Comparison of ENCODE assay signal across 8 cellular contexts in genomic region chr9:115117999-115118470, GRCh38. TPM values are rescaled to one million over a fixed set of nuclear protein-coding genes. Genes with fewer than 3 reads are reported as not detected.
A peak's percentile ranks its signal among the peaks of the same experiment; 100 is the strongest.
DNase-seq lines count a peak whose midpoint lies in the region; ATAC-seq and TF ChIP-seq lines count a peak whose summit lies in the region.

Gene TNC, minus strand, starts transcription at chr9:115118157. Its CDS starts 27,139 bp downstream, at chr9:115091018.

- H3K9me3 Mint-ChIP-seq in activated T-cell treated with anti-CD3 and anti-CD28 coated beads, Interleukin-2, amount 50 U/mL, for 4 hours, result no peaks in the 10 kb centered on the region

- peak; percentile 36 for DNase-seq in HEK293T (ENCODE audit: extremely low spot score)
- peak; percentile 96 to 98 for DNase-seq in SJCRH30
- peak; percentile 52 for DNase-seq in foreskin melanocyte
- peak in 34 of 56 donors; percentile 2 to 76 (median 27) for DNase-seq in nucleus accumbens (lab: John Stamatoyannopoulos, UW)
- no peak for DNase-seq in activated CD4-positive, alpha-beta T cell treated with anti-CD3 and anti-CD28 coated beads for 1 hour
- no peak for DNase-seq in activated T-cell treated with anti-CD3 and anti-CD28 coated beads, Interleukin-2, amount 50 U/mL, for 4 hours
- DNase-seq in effector memory CD4-positive, alpha-beta T cell, result no peak

- peaks cover 8% of the 10 kb centered on the region for H3K4me1 Mint-ChIP-seq in activated T-cell treated with anti-CD3 and anti-CD28 coated beads, Interleukin-2, amount 50 U/mL, for 4 hours (ENCODE audit: low read depth)

- peaks cover 60% of the 10 kb centered on the region for H3K27me3 Mint-ChIP-seq in activated T-cell treated with anti-CD3 and anti-CD28 coated beads, Interleukin-2, amount 50 U/mL, for 4 hours (ENCODE audit: low read depth)

- POLR2A ChIA-PET in HEK293T (lab: Yijun Ruan, JAX), result interaction anchor here (0.6 to 1.3 kb wide), 7 partner anchors 9 to 175 kb away, joined by 3 to 5 read pairs (median 4); no protein-coding TSS in a partner anchor

- no peaks in the 10 kb centered on the region for H3K27me3 ChIP-seq in SJCRH30
- peaks cover 6% of the 10 kb centered on the region for H3K27me3 ChIP-seq in effector memory CD4-positive, alpha-beta T cell (replicated peaks; ENCODE audit: control insufficient read depth, insufficient read depth, low read length, poor library complexity, severe bottlenecking)

- CTCF ChIA-PET in HEK293T (lab: Yijun Ruan, JAX), result interaction anchor here (0.6 to 0.7 kb wide), 2 partner anchors 14 to 48 kb away, joined by 3 read pairs; no protein-coding TSS in a partner anchor

- peaks cover 15% of the 10 kb centered on the region for H3K36me3 ChIP-seq in SJCRH30
- H3K36me3 ChIP-seq in effector memory CD4-positive, alpha-beta T cell (ENCODE audit: control insufficient read depth, insufficient read depth, low read length), result no peaks in the 10 kb centered on the region

- peak within 1 kb of the TSS; percentile 87 for H3K27ac ChIP-seq in SJCRH30
- H3K27ac ChIP-seq in effector memory CD4-positive, alpha-beta T cell (ENCODE audit: insufficient read depth, low read length, poor library complexity, severe bottlenecking), result no peak within 1 kb of the TSS

- ATAC-seq in HG03439 (IDR thresholded peaks at IDR 0.05; ENCODE audit: unreplicated experiment), result no peak
- ATAC-seq in activated T-cell treated with anti-CD3 and anti-CD28 coated beads, Interleukin-2, amount 50 U/mL, for 4 hours, result no peak

- H3K4me3 ChIP-seq in SJCRH30, result peak within 1 kb of the TSS; percentile 60
- H3K4me3 ChIP-seq in effector memory CD4-positive, alpha-beta T cell (ENCODE audit: insufficient read depth, low read depth, low read length, poor library complexity, severe bottlenecking), result no peak within 1 kb of the TSS

- no peaks in the 10 kb centered on the region for H3K9me3 ChIP-seq in SJCRH30 (replicated peaks)
- H3K9me3 ChIP-seq in effector memory CD4-positive, alpha-beta T cell (ENCODE audit: control insufficient read depth, low read length), result no peaks in the 10 kb centered on the region

- H3K4me3 Mint-ChIP-seq in activated T-cell treated with anti-CD3 and anti-CD28 coated beads, Interleukin-2, amount 50 U/mL, for 4 hours, result no peak within 1 kb of the TSS

- no peaks in the 10 kb centered on the region for H3K36me3 Mint-ChIP-seq in activated T-cell treated with anti-CD3 and anti-CD28 coated beads, Interleukin-2, amount 50 U/mL, for 4 hours (ENCODE audit: insufficient read depth)

- peaks cover 31% of the 10 kb centered on the region for H3K4me1 ChIP-seq in SJCRH30
- no peaks in the 10 kb centered on the region for H3K4me1 ChIP-seq in effector memory CD4-positive, alpha-beta T cell (ENCODE audit: control insufficient read depth, insufficient read depth, low read length, poor library complexity, severe bottlenecking)

TF ChIP-seq in HEK293T, 16 proteins besides CTCF, POLR2A, EP300 and RAD21:
- TF ChIP-seq ELF4 (IDR thresholded peaks at IDR 0.05) (no peak), L3MBTL2 (conservative IDR thresholded peaks at IDR 0.05) (peak; percentile 30; the same call in 1 of the 2 replicates)

RNA-seq across cellular contexts. Expression of gene TNC, which starts in this region (rescaled TPM):
- total RNA-seq in SJCRH30 (2014; rRNA removed; shearing (Covaris generic)), result 181 and 189 TPM in 2 replicates
- 1 to 10 TPM in 1 of 3 donors, under 1 TPM in 2; 0.29 to 1.3 (median 0.51) TPM for total RNA-seq in activated T-cell treated with anti-CD3 and anti-CD28 coated beads, Interleukin-2, amount 50 U/mL, for 4 hours

Comparison
In these comparisons a context has a peak if more than half of its experiments do, and no peak if none do; other contexts are left out.
1. RNA of gene TNC (total RNA-seq): 181 to 189 TPM in SJCRH30; 0.29 to 1.3 TPM in activated T-cell treated with anti-CD3 and anti-CD28 coated beads, Interleukin-2, amount 50 U/mL, for 4 hours; every median in the first group is over 10 times any median in the second.
2. DNase-seq: peak in HEK293T (single experiment), SJCRH30 (2 of 2), foreskin melanocyte (single experiment) and nucleus accumbens (34 of 56); none in activated CD4-positive, alpha-beta T cell treated with anti-CD3 and anti-CD28 coated beads for 1 hour (single experiment), activated T-cell treated with anti-CD3 and anti-CD28 coated beads, Interleukin-2, amount 50 U/mL, for 4 hours (single experiment) and effector memory CD4-positive, alpha-beta T cell (0 of 3).